20 cellular contexts compared by ENCODE assay signal in the genomic region with DNA sequence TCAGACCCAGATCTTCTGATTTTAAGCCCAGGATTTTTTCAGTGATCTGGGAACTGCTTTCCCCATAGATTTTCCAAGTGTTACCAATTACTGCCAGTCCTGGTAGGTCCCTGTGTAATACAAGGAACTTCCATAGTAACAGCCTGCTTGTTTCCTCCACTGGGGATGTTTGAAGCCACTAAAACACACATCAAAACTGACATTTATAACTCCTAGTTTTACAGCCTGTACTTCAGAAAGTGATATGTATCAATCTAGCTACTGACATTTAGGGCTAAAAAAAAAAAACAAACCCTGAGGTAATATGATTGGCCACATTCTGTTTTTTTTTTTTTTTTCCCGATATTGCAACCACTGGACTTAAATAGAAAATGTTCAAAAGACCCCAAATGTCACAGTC.
DNase-seq lines count a peak whose midpoint lies in the region; ATAC-seq, FAIRE-seq and TF ChIP-seq lines count a peak whose summit lies in the region.
"Had no signal": no experiment of that assay in that cellular context is flagged by ENCODE, and none has a peak within 500 bp of the region (broad histone marks: within the 10 kb centered on the region; RNA-seq: fewer than 3 reads in every experiment).

No MANE protein-coding gene starts in this region.

- intact Hi-C loops in mucosa of descending colon (cut with DNase I, micrococcal nuclease): no loop called here

- no peaks in the 10 kb centered on the region for H3K27me3 Mint-ChIP-seq in WTC11 (ENCODE audit: low read depth)
- peaks cover 0 to 3% (median 0%) of the 10 kb centered on the region in 3 donors for H3K27me3 Mint-ChIP-seq in immature natural killer cell (ENCODE audit: low read depth in 3 of 3)

- peaks cover 5% of the 10 kb centered on the region for H3K9me3 Mint-ChIP-seq in WTC11
- no peaks in the 10 kb centered on the region for H3K9me3 Mint-ChIP-seq in immature natural killer cell
- H3K9me3 Mint-ChIP-seq: CD14-positive monocyte; CD8-positive, alpha-beta T cell; GM23338 had no signal

- DNase-seq in GM19239 (ENCODE audit: insufficient read length, low spot score): no peak
- DNase-seq in WTC11 (ENCODE audit: low spot score): no peak
- no peak for DNase-seq in mucosa of descending colon
- DNase-seq in G401 (ENCODE audit: low spot score): no peak
- no peak for DNase-seq in RCC 7860 (ENCODE audit: low spot score)
- no peak for DNase-seq in immature natural killer cell
- DNase-seq in NCI-H128 (lab: John Stamatoyannopoulos, UW; ENCODE audit: unreplicated experiment): no peak
- DNase-seq: ACHN, BE2C, Calu3, DMS79 treated with DMSO at 0.1 percent for 48 hours, H7, IMR-90 had no signal

- H3K4me3 ChIP-seq in mucosa of descending colon: no peak overlapping the region
- H3K4me3 ChIP-seq: GM23338, K562 had no signal

- in situ Hi-C loops in G401 (cut with HindIII; ENCODE audit: low sequenced_read_pairs): no loop called here

- H3K4me3 Mint-ChIP-seq in WTC11: peak overlapping the region; percentile 8; the same call in 1 of the 2 replicates
- H3K4me3 Mint-ChIP-seq in immature natural killer cell: no peak overlapping the region
- H3K4me3 Mint-ChIP-seq: CD8-positive, alpha-beta T cell had no signal

- CTCF ChIA-PET in WTC11 (lab: Charles Lee): interaction anchor here (0.7 to 4.4 kb wide), 4 partner anchors 290 to 822 kb away, joined by 3 to 24 read pairs (median 4); no protein-coding TSS in a partner anchor

- FAIRE-seq in GM19239 (lab: Jason Lieb, UNC) (peak; percentile 33), RCC 7860 (lab: Jason Lieb, UNC) (no peak)
- FAIRE-seq: A204.1, G401.6, HTR-8/SVneo had no signal

- peaks cover 24% of the 10 kb centered on the region for H3K4me1 Mint-ChIP-seq in WTC11
- peaks cover 13% of the 10 kb centered on the region in 2 donors for H3K4me1 Mint-ChIP-seq in immature natural killer cell

- POLR2A ChIA-PET in WTC11 (lab: Charles Lee): no interaction called here

- no peaks in the 10 kb centered on the region for H3K36me3 ChIP-seq in mucosa of descending colon (ENCODE audit: low read depth)
- H3K36me3 ChIP-seq: BE2C had no signal

- H3K27ac Mint-ChIP-seq in WTC11 (no peak overlapping the region), immature natural killer cell (no peak overlapping the region)
- H3K27ac Mint-ChIP-seq: CD8-positive, alpha-beta T cell; GM23338 had no signal

- no peaks in the 10 kb centered on the region for H3K4me1 ChIP-seq in mucosa of descending colon (ENCODE audit: low read depth)
- H3K4me1 ChIP-seq: BE2C had no signal

- no peak for ATAC-seq in WTC11
- peak; percentile 22 for ATAC-seq in mucosa of descending colon

- no peaks in the 10 kb centered on the region for H3K9me3 ChIP-seq in mucosa of descending colon
- H3K9me3 ChIP-seq: BE2C had no signal

- TF ChIP-seq CTCF in WTC11 (IDR thresholded peaks at IDR 0.05) (no peak), mucosa of descending colon (IDR thresholded peaks at IDR 0.05) (no peak)

- H3K36me3 Mint-ChIP-seq in WTC11 (no peaks in the 10 kb centered on the region), immature natural killer cell (no peaks in the 10 kb centered on the region)
- H3K36me3 Mint-ChIP-seq: CD14-positive monocyte; CD8-positive, alpha-beta T cell had no signal

TF ChIP-seq in WTC11, 78 proteins besides CTCF, POLR2A, EP300 and RAD21:
- no peak for TF ChIP-seq E2F1 (CRISPR knock-in tag; IDR thresholded peaks at IDR 0.05)
- TF ChIP-seq, protein P1, sequence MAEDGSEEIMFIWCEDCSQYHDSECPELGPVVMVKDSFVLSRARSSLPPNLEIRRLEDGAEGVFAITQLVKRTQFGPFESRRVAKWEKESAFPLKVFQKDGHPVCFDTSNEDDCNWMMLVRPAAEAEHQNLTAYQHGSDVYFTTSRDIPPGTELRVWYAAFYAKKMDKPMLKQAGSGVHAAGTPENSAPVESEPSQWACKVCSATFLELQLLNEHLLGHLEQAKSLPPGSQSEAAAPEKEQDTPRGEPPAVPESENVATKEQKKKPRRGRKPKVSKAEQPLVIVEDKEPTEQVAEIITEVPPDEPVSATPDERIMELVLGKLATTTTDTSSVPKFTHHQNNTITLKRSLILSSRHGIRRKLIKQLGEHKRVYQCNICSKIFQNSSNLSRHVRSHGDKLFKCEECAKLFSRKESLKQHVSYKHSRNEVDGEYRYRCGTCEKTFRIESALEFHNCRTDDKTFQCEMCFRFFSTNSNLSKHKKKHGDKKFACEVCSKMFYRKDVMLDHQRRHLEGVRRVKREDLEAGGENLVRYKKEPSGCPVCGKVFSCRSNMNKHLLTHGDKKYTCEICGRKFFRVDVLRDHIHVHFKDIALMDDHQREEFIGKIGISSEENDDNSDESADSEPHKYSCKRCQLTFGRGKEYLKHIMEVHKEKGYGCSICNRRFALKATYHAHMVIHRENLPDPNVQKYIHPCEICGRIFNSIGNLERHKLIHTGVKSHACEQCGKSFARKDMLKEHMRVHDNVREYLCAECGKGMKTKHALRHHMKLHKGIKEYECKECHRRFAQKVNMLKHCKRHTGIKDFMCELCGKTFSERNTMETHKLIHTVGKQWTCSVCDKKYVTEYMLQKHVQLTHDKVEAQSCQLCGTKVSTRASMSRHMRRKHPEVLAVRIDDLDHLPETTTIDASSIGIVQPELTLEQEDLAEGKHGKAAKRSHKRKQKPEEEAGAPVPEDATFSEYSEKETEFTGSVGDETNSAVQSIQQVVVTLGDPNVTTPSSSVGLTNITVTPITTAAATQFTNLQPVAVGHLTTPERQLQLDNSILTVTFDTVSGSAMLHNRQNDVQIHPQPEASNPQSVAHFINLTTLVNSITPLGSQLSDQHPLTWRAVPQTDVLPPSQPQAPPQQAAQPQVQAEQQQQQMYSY (CRISPR knock-in tag; IDR thresholded peaks at IDR 0.05): no peak
- TF ChIP-seq TP53 (CRISPR knock-in tag; IDR thresholded peaks at IDR 0.05): no peak
- no peak for TF ChIP-seq SMAD4 (CRISPR knock-in tag; IDR thresholded peaks at IDR 0.05)
- no peak for TF ChIP-seq IRF2 (CRISPR knock-in tag; IDR thresholded peaks at IDR 0.05; ENCODE audit: borderline replicate concordance, low read depth)
- no peak for TF ChIP-seq EMX1 (CRISPR knock-in tag; IDR thresholded peaks at IDR 0.05)
